In genomic region chr18:48171490-48172188, GRCh38 we compare ENCODE assay signal across 21 cellular contexts.
"Had no signal": no experiment of that assay in that cellular context is flagged by ENCODE, and none has a peak within 500 bp of the region (broad histone marks: within the 10 kb centered on the region; RNA-seq: fewer than 3 reads in every experiment).

No MANE protein-coding gene starts in this region.

- H3K36me3 Mint-ChIP-seq: activated naive CD8-positive, alpha-beta T cell; WTC11 had no signal

- DNase-seq: activated CD4-positive, alpha-beta T cell treated with anti-CD3 and anti-CD28 coated beads for 1 hour; activated CD4-positive, alpha-beta T cell treated with anti-CD3 and anti-CD28 coated beads, Interleukin-2, amount 50 U/mL, for 1 hour; activated CD8-positive, alpha-beta T cell treated with anti-CD3 and anti-CD28 coated beads, Interleukin-2, amount 10 ng/mL, durations not matched to agents 7 days and 5 days; activated gamma-delta T cell; activated naive CD4-positive, alpha-beta T cell treated with anti-CD3 and anti-CD28 coated beads for 36 hours; activated T-cell treated with anti-CD3 and anti-CD28 coated beads, Interleukin-2, amount 50 U/mL, for 24 hours; body of pancreas; central memory CD4-positive, alpha-beta T cell; MM.1S; NCI-H1105; NCI-H1436; NCI-H1694 treated with DMSO at 0.1 percent for 48 hours; NCI-H2081; NCI-H510A treated with DMSO at 0.1 percent for 48 hours; NCI-H69; PC-3; SHP77 treated with DMSO at 0.1 percent for 48 hours; T-helper 9 cell had no signal

- H3K27ac ChIP-seq: body of pancreas had no signal

- H3K9me3 Mint-ChIP-seq: activated naive CD4-positive, alpha-beta T cell treated with anti-CD3 and anti-CD28 coated beads for 36 hours; activated T-cell treated with anti-CD3 and anti-CD28 coated beads, Interleukin-2, amount 50 U/mL, for 24 hours; T-helper 1 cell treated with Interleukin-12 subunit alpha and Interleukin-12 subunit beta and Interleukin-4 antibody, amounts not matched to agents 30 μg/mL and 1 μg/mL, for 36 hours had no signal

- H3K4me3 ChIP-seq: body of pancreas had no signal

- ATAC-seq: activated CD8-positive, alpha-beta T cell treated with anti-CD3 and anti-CD28 coated beads, Interleukin-2, amount 10 ng/mL, durations not matched to agents 7 days and 5 days; body of pancreas; PC-3; WTC11 had no signal

- H3K9me3 ChIP-seq: body of pancreas had no signal

- H3K4me3 Mint-ChIP-seq: activated CD8-positive, alpha-beta T cell treated with anti-CD3 and anti-CD28 coated beads, Interleukin-2, amount 10 ng/mL, durations not matched to agents 7 days and 5 days; activated naive CD4-positive, alpha-beta T cell treated with anti-CD3 and anti-CD28 coated beads for 36 hours; activated naive CD8-positive, alpha-beta T cell; activated T-cell treated with anti-CD3 and anti-CD28 coated beads, Interleukin-2, amount 50 U/mL, for 24 hours; T-helper 1 cell treated with Interleukin-12 subunit alpha and Interleukin-12 subunit beta and Interleukin-4 antibody, amounts not matched to agents 30 μg/mL and 1 μg/mL, for 36 hours; WTC11 had no signal

- H3K27me3 ChIP-seq: body of pancreas had no signal

- H3K27me3 Mint-ChIP-seq: activated naive CD8-positive, alpha-beta T cell had no signal

- H3K27ac Mint-ChIP-seq: activated CD8-positive, alpha-beta T cell treated with anti-CD3 and anti-CD28 coated beads, Interleukin-2, amount 10 ng/mL, durations not matched to agents 7 days and 5 days; activated naive CD4-positive, alpha-beta T cell treated with anti-CD3 and anti-CD28 coated beads for 36 hours; activated naive CD8-positive, alpha-beta T cell; activated T-cell treated with anti-CD3 and anti-CD28 coated beads, Interleukin-2, amount 50 U/mL, for 24 hours; T-helper 1 cell treated with Interleukin-12 subunit alpha and Interleukin-12 subunit beta and Interleukin-4 antibody, amounts not matched to agents 30 μg/mL and 1 μg/mL, for 36 hours; WTC11 had no signal
